In the genomic region with DNA sequence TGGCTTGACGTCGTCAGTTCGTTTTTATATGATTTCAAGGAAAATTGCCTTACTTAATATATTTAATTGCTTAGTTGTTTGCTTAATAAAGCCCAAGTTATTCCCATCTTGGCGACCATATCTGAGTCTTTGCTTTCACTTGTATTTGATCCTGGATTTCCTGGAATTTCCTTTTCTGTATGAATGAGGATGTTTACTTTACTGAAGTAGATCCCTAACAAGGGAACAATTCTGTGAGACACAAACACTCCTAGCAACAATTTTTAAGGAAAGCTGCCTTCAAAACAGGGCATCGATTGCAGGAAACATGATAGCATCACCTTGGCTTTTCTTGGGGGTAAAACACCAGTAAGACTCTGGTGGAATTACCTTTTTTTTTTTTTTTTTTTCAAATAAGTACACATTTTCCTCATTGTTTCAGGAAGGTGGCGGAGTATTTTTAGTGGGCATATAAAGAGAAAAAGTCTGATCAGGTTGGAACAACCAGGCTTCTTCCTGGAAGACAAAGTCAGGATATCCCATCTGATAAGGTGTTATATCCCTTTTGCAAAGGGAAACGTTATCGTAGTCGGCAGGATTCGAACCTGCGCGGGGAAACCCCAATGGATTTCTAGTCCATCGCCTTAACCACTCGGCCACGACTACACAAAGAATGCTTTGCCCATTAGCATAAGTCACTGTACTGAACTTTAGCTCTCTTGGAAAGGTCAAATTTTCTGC, we compare ENCODE assay signal across 12 cellular contexts.
DNase-seq lines count a peak whose midpoint lies in the region; ATAC-seq, FAIRE-seq and TF ChIP-seq lines count a peak whose summit lies in the region.
"Had no signal": no experiment of that assay in that cellular context is flagged by ENCODE, and none has a peak within 500 bp of the region (broad histone marks: within the 10 kb centered on the region; RNA-seq: fewer than 3 reads in every experiment).

No MANE protein-coding gene starts in this region.

- TF ChIP-seq CTCF in keratinocyte (optimal IDR thresholded peaks at IDR 0.05 in 1 of 3, IDR thresholded peaks at IDR 0.05 in 1 of 3, conservative IDR thresholded peaks at IDR 0.05 in 1 of 3; ENCODE audit: extremely low read depth in 1 of 3, insufficient read depth in 2 of 3, low read length in 3 of 3), result no peak

- no peaks in the 10 kb centered on the region for H4K20me1 ChIP-seq in keratinocyte (ENCODE audit: control insufficient read depth, extremely low read depth, insufficient read depth, low read length)

- peaks cover 64 to 94% (median 79%) of the 10 kb centered on the region in 5 donors for H3K27me3 Mint-ChIP-seq in naive thymus-derived CD8-positive, alpha-beta T cell

- H3K27ac ChIP-seq in SK-N-MC (no peak overlapping the region), keratinocyte (ENCODE audit: control insufficient read depth, insufficient read depth, low read length) (no peak overlapping the region)
- H3K27ac ChIP-seq: ascending aorta had no signal

- H3K9me1 ChIP-seq in keratinocyte (ENCODE audit: control insufficient read depth, extremely low read depth, insufficient read depth, low read length), result no peaks in the 10 kb centered on the region

- H3K9me3 Mint-ChIP-seq in naive thymus-derived CD8-positive, alpha-beta T cell, result peaks cover 0 to 52% (median 18%) of the 10 kb centered on the region in 9 donors

- no peak for ATAC-seq in GM19395 (IDR thresholded peaks at IDR 0.05; ENCODE audit: unreplicated experiment)
- ATAC-seq in HG02610 (IDR thresholded peaks at IDR 0.05; ENCODE audit: unreplicated experiment), result no peak
- no peak for ATAC-seq in naive thymus-derived CD8-positive, alpha-beta T cell

- peaks cover 4% of the 10 kb centered on the region for H3K4me1 ChIP-seq in keratinocyte (ENCODE audit: control insufficient read depth, extremely low read depth, insufficient read depth, low read length)
- H3K4me1 ChIP-seq: ascending aorta had no signal

- POLR2A ChIA-PET in naive thymus-derived CD8-positive, alpha-beta T cell (lab: Charles Lee), result interaction anchor here (0.7 to 1.0 kb wide), 2 partner anchors 83 to 1426 kb away, joined by 4 to 6 read pairs; no protein-coding TSS in a partner anchor

- H3K4me2 ChIP-seq in keratinocyte (ENCODE audit: control insufficient read depth, extremely low read depth, insufficient read depth, low read depth, low read length), result no peak overlapping the region
- H3K4me2 ChIP-seq: SK-N-SH had no signal

- H3K27ac Mint-ChIP-seq in naive thymus-derived CD8-positive, alpha-beta T cell, result peak overlapping the region in 1 of 10 donors; percentile 49

- H2AFZ ChIP-seq in keratinocyte (ENCODE audit: control insufficient read depth, low read length), result no peak overlapping the region

- no peaks in the 10 kb centered on the region for H3K27me3 ChIP-seq in keratinocyte (ENCODE audit: control insufficient read depth, extremely low read depth, insufficient read depth, low read length)
- H3K27me3 ChIP-seq: ascending aorta had no signal

- H3K36me3 ChIP-seq in SK-N-MC (ENCODE audit: insufficient read depth, low read length), result no peaks in the 10 kb centered on the region
- no peaks in the 10 kb centered on the region for H3K36me3 ChIP-seq in keratinocyte (ENCODE audit: control insufficient read depth in 2 of 2, extremely low read depth in 1 of 2, insufficient read depth in 2 of 2, low read length in 2 of 2)
- H3K36me3 ChIP-seq: ascending aorta had no signal

- H3K9ac ChIP-seq in SK-N-MC (ENCODE audit: insufficient read length) (no peak overlapping the region), keratinocyte (ENCODE audit: control insufficient read depth, extremely low read depth, insufficient read depth, low read length) (no peak overlapping the region)
- H3K9ac ChIP-seq: SK-N-SH had no signal

- peaks cover 0 to 35% (median 6%) of the 10 kb centered on the region in 3 donors for H3K36me3 Mint-ChIP-seq in naive thymus-derived CD8-positive, alpha-beta T cell

- H3K4me3 ChIP-seq in SK-N-MC (peak overlapping the region; percentile 17; the same call in 1 of the 2 replicates), keratinocyte (ENCODE audit: control insufficient read depth in 2 of 3, extremely low read depth in 1 of 3, insufficient read depth in 2 of 3, low read depth in 1 of 3, low read length in 3 of 3) (no peak overlapping the region)
- H3K4me3 ChIP-seq: ascending aorta had no signal

- no peaks in the 10 kb centered on the region for H3K9me3 ChIP-seq in SK-N-MC (ENCODE audit: low read depth, low read length)
- H3K9me3 ChIP-seq in keratinocyte (ENCODE audit: control insufficient read depth, low read depth, low read length), result no peaks in the 10 kb centered on the region
- H3K9me3 ChIP-seq: ascending aorta, SK-N-SH had no signal

- FAIRE-seq in keratinocyte (lab: Jason Lieb, UNC), result peak; percentile 20

- dilution Hi-C loops in keratinocyte (cut with MboI; ENCODE audit: extremely low pct_ligation_motif_present, low sequenced_read_pairs), result no loop called here

- no peak overlapping the region for H3K4me3 Mint-ChIP-seq in naive thymus-derived CD8-positive, alpha-beta T cell

- H3K4me1 Mint-ChIP-seq in naive thymus-derived CD8-positive, alpha-beta T cell, result peaks cover 4 to 16% (median 9%) of the 10 kb centered on the region in 4 donors

- DNase-seq in activated CD4-positive, alpha-beta T cell treated with anti-CD3 and anti-CD28 coated beads, Interleukin-2, amount 50 U/mL, for 48 hours, result peak; percentile 34 to 48
- DNase-seq in activated CD4-positive, alpha-beta T cell treated with anti-CD3 and anti-CD28 coated beads for 1 hour, result no peak
- peak in 53 of 76 experiments; percentile 17 to 86 (median 44) for DNase-seq in HUDEP-2 (lab: John Stamatoyannopoulos, UW; ENCODE audit: unreplicated experiment in 76 of 76)
- DNase-seq in SK-N-MC (ENCODE audit: low read depth, low spot score), result no peak
- DNase-seq in keratinocyte (ENCODE audit: low read depth, low spot score), result peak; percentile 71
- DNase-seq in naive thymus-derived CD8-positive, alpha-beta T cell, result no peak
- DNase-seq: activated CD4-positive, alpha-beta T cell treated with anti-CD3 and anti-CD28 coated beads, Interleukin-2, amount 50 U/mL, for 4 hours; SK-N-SH; stimulated activated CD4-positive, alpha-beta T cell treated with anti-CD3 and anti-CD28 coated beads, Interleukin-4, amount 100 ng/mL, for 1 hour had no signal

- H3K79me2 ChIP-seq in keratinocyte (ENCODE audit: control insufficient read depth, insufficient read depth, low read length), result no peaks in the 10 kb centered on the region

Comparison
In these comparisons a context has a peak if more than half of its experiments do, and no peak if none do; other contexts are left out.
1. DNase-seq: peak in activated CD4-positive, alpha-beta T cell treated with anti-CD3 and anti-CD28 coated beads, Interleukin-2, amount 50 U/mL, for 48 hours (2 of 2), HUDEP-2 (53 of 76) and keratinocyte (single experiment); none in activated CD4-positive, alpha-beta T cell treated with anti-CD3 and anti-CD28 coated beads for 1 hour (single experiment), SK-N-MC (single experiment) and naive thymus-derived CD8-positive, alpha-beta T cell (0 of 10).